8 cellular contexts compared by ENCODE assay signal in genomic region chr2:74481432-74481831, GRCh38. TPM values are rescaled to one million over a fixed set of nuclear protein-coding genes. Genes with fewer than 3 reads are reported as not detected.
DNase-seq lines count a peak whose midpoint lies in the region; ATAC-seq and TF ChIP-seq lines count a peak whose summit lies in the region.

No MANE protein-coding gene starts in this region.

- no peaks in the 10 kb centered on the region for H3K9me3 Mint-ChIP-seq in CD4-positive, alpha-beta memory T cell

- TF ChIP-seq POLR2A in ovary (IDR thresholded peaks at IDR 0.05), result no peak

- peaks cover 28% of the 10 kb centered on the region for H3K4me1 ChIP-seq in CD4-positive, alpha-beta memory T cell (ENCODE audit: insufficient read depth, low read length)
- H3K4me1 ChIP-seq in PC-3 (ENCODE audit: insufficient read depth, low read length) (peaks cover 20% of the 10 kb centered on the region), esophagus (ENCODE audit: control insufficient read depth in 2 of 2, insufficient read depth in 2 of 2, low read length in 1 of 2) (peaks cover 13% of the 10 kb centered on the region in 2 donors), ovary (ENCODE audit: insufficient read depth) (peaks cover 8% of the 10 kb centered on the region)

- peaks cover 5% of the 10 kb centered on the region for H3K36me3 ChIP-seq in CD4-positive, alpha-beta memory T cell (ENCODE audit: insufficient read depth, low read length)
- H3K36me3 ChIP-seq in PC-3 (ENCODE audit: low read depth, low read length) (peaks cover 5% of the 10 kb centered on the region; the same call in 1 of the 2 replicates), esophagus (ENCODE audit: control insufficient read depth in 2 of 2, insufficient read depth in 2 of 2, low read length in 1 of 2) (peaks cover 0 to 7% of the 10 kb centered on the region in 2 donors), ovary (no peaks in the 10 kb centered on the region)

- intact Hi-C loops in CD4-positive, alpha-beta memory T cell (cut with micrococcal nuclease), result loop anchor here (10.0 kb wide), 1 partner anchor 173 kb away; the partner anchor contains the start of gene SEMA4F
- intact Hi-C loops in PC-3 (cut with micrococcal nuclease), result no loop called here
- intact Hi-C loops in ovary (cut with DNase I), result loop anchor here in 2 of 4 donors (5.0 kb wide), 2 partner anchors 51 to 106 kb away; no protein-coding TSS in a partner anchor

- H3K27me3 Mint-ChIP-seq in CD4-positive, alpha-beta memory T cell, result no peaks in the 10 kb centered on the region

- no peaks in the 10 kb centered on the region for H3K9me2 ChIP-seq in PC-3 (replicated peaks; ENCODE audit: low read length)

- H3K4me1 Mint-ChIP-seq in CD4-positive, alpha-beta memory T cell, result peaks cover 17 to 43% (median 26%) of the 10 kb centered on the region in 4 donors

- H3K36me3 Mint-ChIP-seq in CD4-positive, alpha-beta memory T cell, result peaks cover 13 to 40% of the 10 kb centered on the region in 2 donors

- peak overlapping the region; percentile 91 for H3K4me2 ChIP-seq in PC-3 (ENCODE audit: low read length)

- H3K9me3 ChIP-seq in CD4-positive, alpha-beta memory T cell (ENCODE audit: control insufficient read depth in 1 of 2, low read length in 2 of 2), result no peaks in the 10 kb centered on the region
- H3K9me3 ChIP-seq in PC-3 (ENCODE audit: low read length) (no peaks in the 10 kb centered on the region), esophagus (ENCODE audit: control insufficient read depth in 2 of 2, insufficient read depth in 1 of 2, low read depth in 1 of 2, low read length in 1 of 2) (no peaks in the 10 kb centered on the region), ovary (no peaks in the 10 kb centered on the region)

- CTCF ChIA-PET in CD4-positive, alpha-beta memory T cell (lab: Charles Lee; ENCODE audit: partially characterized antibody), result interaction anchor here (1.0 to 11.3 kb wide), 11 partner anchors 7 to 654 kb away, joined by 3 to 141 read pairs (median 11); partner anchors contain the start of genes AUP1, C2orf81, HTRA2 and INO80B
- CTCF ChIA-PET in PC-3 (lab: Charles Lee), result no interaction called here

- peak overlapping the region; percentile 84 for H3K9ac ChIP-seq in PC-3 (ENCODE audit: low read length)

- H3K27ac Mint-ChIP-seq in CD4-positive, alpha-beta memory T cell, result peak overlapping the region in 2 of 7 donors; percentile 46 to 91

- no peak for DNase-seq in CD4-positive, alpha-beta memory T cell
- DNase-seq in PC-3 (no peak), ovary (no peak), iPS-NIHi11 (ENCODE audit: low spot score) (no peak), NCI-H2081 (lab: John Stamatoyannopoulos, UW) (no peak)
- no peak for DNase-seq in NK-92 treated with Interleukin-12 subunit alpha and Interleukin-12 subunit beta, amount 100 ng/mL, for 24 hours (lab: John Stamatoyannopoulos, UW)
- DNase-seq in activated CD8-positive, alpha-beta memory T cell treated with anti-CD3 and anti-CD28 coated beads, Interleukin-2, amount 50 U/mL, for 4 hours, result no peak

- no TSS peak for BruUV-seq in PC-3 (replicated peaks; lab: Mats Ljungman, UMichigan)

- H3K79me2 ChIP-seq in PC-3 (ENCODE audit: low read length), result peaks cover 50% of the 10 kb centered on the region

- H3K4me3 ChIP-seq in CD4-positive, alpha-beta memory T cell (ENCODE audit: low read length in 2 of 2), result peak overlapping the region in 1 of 2 donors; percentile 100
- H3K4me3 ChIP-seq in PC-3 (ENCODE audit: low read length), result peak overlapping the region; percentile 84
- peak overlapping the region; percentile 76 to 84 for H3K4me3 ChIP-seq in esophagus (ENCODE audit: low read depth in 1 of 2, low read length in 2 of 2)
- peak overlapping the region; percentile 48 for H3K4me3 ChIP-seq in ovary

- WGBS in esophagus, 2 donors, result 46 to 54% methylated on average over 3 of the region's 3 CpGs
- 37 to 46% (median 40%) methylated on average over 3 of the region's 3 CpGs for WGBS in ovary, 3 donors

- peak overlapping the region; percentile 99 to 100 (median 100) for H3K4me3 Mint-ChIP-seq in CD4-positive, alpha-beta memory T cell

- POLR2A ChIA-PET in CD4-positive, alpha-beta memory T cell (lab: Charles Lee; ENCODE audit: partially characterized antibody), result interaction anchor here (0.9 to 14.3 kb wide), 15 partner anchors 9 to 368 kb away, joined by 3 to 516 read pairs (median 12); partner anchors contain the start of genes AUP1, C2orf81, HTRA2 and INO80B
- POLR2A ChIA-PET in PC-3 (lab: Charles Lee; ENCODE audit: unreplicated experiment), result interaction anchor here (0.6 kb wide), 1 partner anchor 25 kb away, joined by 6 read pairs; no protein-coding TSS in a partner anchor

- TF ChIP-seq EP300 in ovary (IDR thresholded peaks at IDR 0.05), result no peak

- no peak for TF ChIP-seq CTCF in PC-3 (conservative IDR thresholded peaks at IDR 0.05; ENCODE audit: low read depth, low read length)
- TF ChIP-seq CTCF in ovary (IDR thresholded peaks at IDR 0.05), result no peak

- H3F3A ChIP-seq in PC-3 (ENCODE audit: low read length, unreplicated experiment), result no peaks in the 10 kb centered on the region

- H3K27ac ChIP-seq in CD4-positive, alpha-beta memory T cell (ENCODE audit: low read depth, low read length), result peak overlapping the region; percentile 91
- H3K27ac ChIP-seq in PC-3 (ENCODE audit: low read length), result no peak overlapping the region
- H3K27ac ChIP-seq in esophagus (ENCODE audit: low read depth in 2 of 2, low read length in 1 of 2), result no peak overlapping the region
- no peak overlapping the region for H3K27ac ChIP-seq in ovary

- no peaks in the 10 kb centered on the region for H3K27me3 ChIP-seq in CD4-positive, alpha-beta memory T cell (ENCODE audit: insufficient read depth, low read length)
- H3K27me3 ChIP-seq in PC-3 (ENCODE audit: low read length) (no peaks in the 10 kb centered on the region), esophagus (ENCODE audit: control insufficient read depth in 1 of 2, insufficient read depth in 2 of 2, low read length in 2 of 2) (no peaks in the 10 kb centered on the region), ovary (no peaks in the 10 kb centered on the region)

- no peak overlapping the region; the same call in 1 of the 2 replicates for H2AFZ ChIP-seq in PC-3 (ENCODE audit: low read length)

- ATAC-seq in PC-3, result no peak

- H4K20me1 ChIP-seq in PC-3 (ENCODE audit: low read length), result no peaks in the 10 kb centered on the region

RNA-seq across cellular contexts. Expression of gene CCDC142, which starts 1.4 kb away (rescaled TPM):
- total RNA-seq in CD4-positive, alpha-beta memory T cell, result 10 to 100 TPM; 63.9 to 67.6 TPM
- 10 to 100 TPM in 1 of 2 donors, 1 to 10 TPM in 1; 3.6 to 10.2 TPM for polyA plus RNA-seq in CD4-positive, alpha-beta memory T cell
- total RNA-seq in PC-3 (2014; rRNA removed), result 14.7 and 21.1 TPM in 2 replicates
- polyA plus RNA-seq in esophagus, result 10 to 100 TPM in 1 of 2 donors, 1 to 10 TPM in 1; 4.3 to 10.3 TPM
- total RNA-seq in ovary, result 10 to 100 TPM; 13.1 to 31.1 (median 23.4) TPM
- 1 to 10 TPM; 3.7 to 8.7 TPM for polyA plus RNA-seq in ovary

RNA-seq across cellular contexts. Expression of gene TTC31, which starts 1.4 kb away (rescaled TPM):
- total RNA-seq in CD4-positive, alpha-beta memory T cell, result 10 to 100 TPM; 43.7 to 46.9 TPM
- polyA plus RNA-seq in CD4-positive, alpha-beta memory T cell, result 10 to 100 TPM; 17.0 to 19.2 TPM
- total RNA-seq in PC-3 (2014; rRNA removed), result 21.1 and 21.4 TPM in 2 replicates
- 10 to 100 TPM in 1 of 2 donors, 1 to 10 TPM in 1; 9.7 to 13.4 TPM for polyA plus RNA-seq in esophagus
- total RNA-seq in ovary, result 10 to 100 TPM; 15.1 to 21.7 (median 15.7) TPM
- 10 to 100 TPM; 12.9 to 18.0 TPM for polyA plus RNA-seq in ovary

RNA-seq across cellular contexts. Expression of gene MRPL53, which starts 9.0 kb away (rescaled TPM):
- total RNA-seq in CD4-positive, alpha-beta memory T cell, result 10 to 100 TPM; 72.8 to 82.3 TPM
- 100 to 1,000 TPM in 1 of 2 donors, 10 to 100 TPM in 1; 96.5 to 120 TPM for polyA plus RNA-seq in CD4-positive, alpha-beta memory T cell
- total RNA-seq in PC-3 (2014; rRNA removed) (86.9 and 102 TPM in 2 replicates), ovary (100 to 1,000 TPM in 1 of 7 donors, 10 to 100 TPM in 6; 21.9 to 105 (median 85.1) TPM)
- polyA plus RNA-seq in esophagus (10 to 100 TPM; 60.6 to 72.3 TPM), ovary (10 to 100 TPM; 13.1 to 60.1 TPM)

RNA-seq across cellular contexts. Expression of gene MOGS, which starts 16.2 kb away (rescaled TPM):
- total RNA-seq in CD4-positive, alpha-beta memory T cell, result 10 to 100 TPM; 92.3 to 94.1 TPM
- polyA plus RNA-seq in CD4-positive, alpha-beta memory T cell, result 10 to 100 TPM; 34.0 to 38.5 TPM
- total RNA-seq in PC-3 (2014; rRNA removed), result 60.6 and 70.1 TPM in 2 replicates
- 10 to 100 TPM; 21.3 to 26.8 TPM for polyA plus RNA-seq in esophagus
- 10 to 100 TPM; 26.3 to 38.6 (median 36.0) TPM for total RNA-seq in ovary
- 10 to 100 TPM; 20.4 to 24.6 TPM for polyA plus RNA-seq in ovary

RNA-seq across cellular contexts. Expression of gene LBX2, which starts 18.0 kb away (rescaled TPM):
- under 1 TPM in 1 of 2 experiments, not detected in 1; 0.30 TPM for total RNA-seq in CD4-positive, alpha-beta memory T cell
- under 1 TPM in 1 of 2 donors, not detected in 1; 0.23 TPM for polyA plus RNA-seq in CD4-positive, alpha-beta memory T cell
- total RNA-seq in PC-3 (2014; rRNA removed) (not detected in 2 replicates), ovary (1 to 10 TPM in 1 of 7 donors, under 1 TPM in 3, not detected in 3; 0.15 to 1.2 (median 0.28) TPM)
- polyA plus RNA-seq in esophagus (under 1 TPM; 0.12 to 0.18 TPM), ovary (under 1 TPM in 1 of 2 donors, not detected in 1; 0.15 TPM)
